In genomic region chr11:66543263-66544107, GRCh38 we compare ENCODE assay signal across 6 cellular contexts. TPM values are rescaled to one million over a fixed set of nuclear protein-coding genes. Genes with fewer than 3 reads are reported as not detected.
DNase-seq lines count a peak whose midpoint lies in the region; ATAC-seq and TF ChIP-seq lines count a peak whose summit lies in the region.

No MANE protein-coding gene starts in this region.

- peak overlapping the region in 3 of 12 donors; percentile 13 to 74 (median 15) for H3K27ac ChIP-seq in heart left ventricle

- H3K36me3 Mint-ChIP-seq in stimulated activated naive B cell treated with anti-CD40 and anti-IgM and Interleukin-4, amounts not matched to agents 10 μg/mL and 1 μg/mL and 100 μg/mL, for 72 hours: peaks cover 13 to 32% of the 10 kb centered on the region in 2 donors

- ATAC-seq in heart left ventricle: peak in 1 of 4 donors; percentile 2
- peak; percentile 59 to 64 for ATAC-seq in stimulated activated naive B cell treated with anti-CD40 and anti-IgM and Interleukin-4, amounts not matched to agents 10 μg/mL and 1 μg/mL and 100 μg/mL, for 72 hours (replicated peaks)
- no peak for ATAC-seq in GM19395 (IDR thresholded peaks at IDR 0.05; ENCODE audit: unreplicated experiment)

- intact Hi-C loops in heart left ventricle (cut with DNase I): no loop called here

- H3K27me3 Mint-ChIP-seq in stimulated activated naive B cell treated with anti-CD40 and anti-IgM and Interleukin-4, amounts not matched to agents 10 μg/mL and 1 μg/mL and 100 μg/mL, for 72 hours: no peaks in the 10 kb centered on the region

- H3K27ac Mint-ChIP-seq in stimulated activated naive B cell treated with anti-CD40 and anti-IgM and Interleukin-4, amounts not matched to agents 10 μg/mL and 1 μg/mL and 100 μg/mL, for 72 hours: peak overlapping the region; percentile 86

- H3K4me1 Mint-ChIP-seq in stimulated activated naive B cell treated with anti-CD40 and anti-IgM and Interleukin-4, amounts not matched to agents 10 μg/mL and 1 μg/mL and 100 μg/mL, for 72 hours: peaks cover 25 to 37% of the 10 kb centered on the region in 2 donors

- WGBS in heart left ventricle, 4 donors: 25 to 73% (median 41%) methylated on average over 9 to 26 of the region's 26 CpGs

- H3K9me3 ChIP-seq in heart left ventricle: no peaks in the 10 kb centered on the region

- peak; percentile 49 for DNase-seq in GM19240 (ENCODE audit: insufficient read length, low spot score)
- peak in 2 of 3 experiments; percentile 36 for DNase-seq in activated CD8-positive, alpha-beta memory T cell treated with anti-CD3 and anti-CD28 coated beads for 48 hours (ENCODE audit: low read depth in 2 of 3, low spot score in 2 of 3)
- peak in 3 of 5 donors; percentile 44 to 51 (median 47) for DNase-seq in heart left ventricle
- DNase-seq in stimulated activated naive B cell treated with anti-CD40 and anti-IgM and Interleukin-4, amounts not matched to agents 10 μg/mL and 1 μg/mL and 100 μg/mL, for 72 hours: peak; percentile 59
- no peak for DNase-seq in pons (ENCODE audit: low spot score)

- peak overlapping the region; percentile 68 to 73 for H3K4me3 Mint-ChIP-seq in stimulated activated naive B cell treated with anti-CD40 and anti-IgM and Interleukin-4, amounts not matched to agents 10 μg/mL and 1 μg/mL and 100 μg/mL, for 72 hours

- no peak for TF ChIP-seq POLR2A in heart left ventricle (IDR thresholded peaks at IDR 0.05)

- H3K4me1 ChIP-seq in heart left ventricle: peaks cover 2 to 40% (median 22%) of the 10 kb centered on the region in 12 donors

- peak overlapping the region in 3 of 12 donors; percentile 7 to 38 (median 28) for H3K4me3 ChIP-seq in heart left ventricle

- H3K27me3 ChIP-seq in heart left ventricle: no peaks in the 10 kb centered on the region

- H3K9me3 Mint-ChIP-seq in stimulated activated naive B cell treated with anti-CD40 and anti-IgM and Interleukin-4, amounts not matched to agents 10 μg/mL and 1 μg/mL and 100 μg/mL, for 72 hours: no peaks in the 10 kb centered on the region

- peaks cover 0 to 42% (median 27%) of the 10 kb centered on the region in 9 donors for H3K36me3 ChIP-seq in heart left ventricle

- peak in 10 of 12 donors; percentile 14 to 52 (median 32) for TF ChIP-seq CTCF in heart left ventricle (IDR thresholded peaks at IDR 0.05)

RNA-seq across cellular contexts. Expression of gene ZDHHC24, which starts 2.4 kb away (rescaled TPM):
- total RNA-seq in heart left ventricle: 10 to 100 TPM in 2 of 9 donors, 1 to 10 TPM in 7; 5.3 to 13.2 (median 6.7) TPM
- 1 to 10 TPM; 5.1 to 6.5 TPM for polyA plus RNA-seq in heart left ventricle

RNA-seq across cellular contexts. Expression of gene ACTN3, which starts 3.2 kb away (rescaled TPM):
- total RNA-seq in heart left ventricle: not detected
- under 1 TPM; 0.01 to 0.04 TPM for polyA plus RNA-seq in heart left ventricle

RNA-seq across cellular contexts. Expression of gene CTSF, which starts 24.9 kb away (rescaled TPM):
- total RNA-seq in heart left ventricle: 10 to 100 TPM; 34.6 to 76.4 (median 52.8) TPM
- 10 to 100 TPM; 17.7 to 23.3 TPM for polyA plus RNA-seq in heart left ventricle

RNA-seq across cellular contexts. Expression of gene BBS1, which starts 33.0 kb away (rescaled TPM):
- 10 to 100 TPM; 15.8 to 51.8 (median 18.7) TPM for total RNA-seq in heart left ventricle
- 10 to 100 TPM; 11.0 to 11.9 TPM for polyA plus RNA-seq in heart left ventricle

RNA-seq across cellular contexts. Expression of gene CCDC87, which starts 49.4 kb away (rescaled TPM):
- under 1 TPM; 0.14 to 0.63 (median 0.36) TPM for total RNA-seq in heart left ventricle
- polyA plus RNA-seq in heart left ventricle: under 1 TPM; 0.15 to 0.18 TPM
